1 cellular context compared by ENCODE assay signal in genomic region chr11:19996591-19996990, GRCh38.
TF ChIP-seq lines count a peak whose summit lies in the region.

No MANE protein-coding gene starts in this region.

TF ChIP-seq in IMR-90, 13 proteins besides CTCF, POLR2A, EP300 and RAD21:
- TF ChIP-seq FOS (IDR thresholded peaks at IDR 0.05; ENCODE audit: low read depth, low read length) = no peak
- no peak for TF ChIP-seq NFE2L2 (IDR thresholded peaks at IDR 0.05; ENCODE audit: low read depth, low read length)
- TF ChIP-seq RFX5 (IDR thresholded peaks at IDR 0.05; ENCODE audit: low read depth, low read length) = no peak
- no peak for TF ChIP-seq ELK1 (IDR thresholded peaks at IDR 0.05; ENCODE audit: borderline replicate concordance, low read depth, low read length)
- no peak for TF ChIP-seq MXI1 (IDR thresholded peaks at IDR 0.05; ENCODE audit: borderline replicate concordance, low read depth, low read length)
- TF ChIP-seq CEBPB (IDR thresholded peaks at IDR 0.05; ENCODE audit: low read depth, low read length) = no peak
- TF ChIP-seq BHLHE40 (IDR thresholded peaks at IDR 0.05; ENCODE audit: low read depth, low read length) = no peak
- no peak for TF ChIP-seq RCOR1 (IDR thresholded peaks at IDR 0.05; ENCODE audit: insufficient replicate concordance, low read length)
- TF ChIP-seq CHD1 (IDR thresholded peaks at IDR 0.05; ENCODE audit: low read depth, low read length) = no peak
- no peak for TF ChIP-seq MAFK (IDR thresholded peaks at IDR 0.05; ENCODE audit: low read depth, low read length)
- TF ChIP-seq SMC3 (IDR thresholded peaks at IDR 0.05; ENCODE audit: low read depth, low read length) = no peak
- no peak for TF ChIP-seq USF2 (IDR thresholded peaks at IDR 0.05; ENCODE audit: low read depth, low read length)
- TF ChIP-seq MAZ (IDR thresholded peaks at IDR 0.05; ENCODE audit: borderline replicate concordance, low read depth, low read length) = no peak
